In the genomic region with DNA sequence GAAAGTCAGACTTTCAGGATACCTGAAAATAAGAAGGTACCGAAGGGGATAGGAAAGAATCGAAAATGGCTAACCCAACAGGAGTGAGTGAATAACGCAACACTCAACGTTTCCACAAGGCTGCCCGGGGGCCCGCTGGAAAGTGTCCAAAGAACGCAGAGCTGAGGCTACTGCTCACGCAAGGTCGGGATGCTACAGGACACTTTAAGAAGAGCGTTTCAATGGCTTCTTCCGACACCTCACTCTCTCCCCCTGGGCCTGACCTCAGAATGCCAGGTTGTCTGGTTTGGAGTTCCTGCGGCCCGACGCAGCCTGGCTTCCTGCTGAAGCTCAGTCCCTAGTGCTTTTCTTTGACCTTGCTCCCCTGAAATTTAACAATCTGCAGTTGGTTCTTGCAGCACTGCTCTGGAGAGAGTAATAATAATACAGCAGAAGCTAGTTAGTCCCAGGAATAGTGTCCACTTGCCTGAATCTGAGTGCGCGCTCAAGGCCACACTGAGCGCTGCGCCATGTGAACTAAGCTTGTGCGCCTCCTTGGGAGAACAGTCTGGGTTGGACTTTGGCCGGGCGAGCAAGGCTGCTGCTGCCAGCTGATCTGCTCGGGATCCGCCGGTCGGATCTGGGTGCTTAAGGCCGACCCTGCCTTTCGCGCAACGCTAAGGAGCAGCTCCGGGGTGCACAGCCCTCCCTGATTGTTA, we compare ENCODE assay signal across 23 cellular contexts. TPM values are rescaled to one million over a fixed set of nuclear protein-coding genes. Genes with fewer than 3 reads are reported as not detected.
DNase-seq lines count a peak whose midpoint lies in the region; FAIRE-seq and TF ChIP-seq lines count a peak whose summit lies in the region.
"Had no signal": no experiment of that assay in that cellular context is flagged by ENCODE, and none has a peak within 500 bp of the region (broad histone marks: within the 10 kb centered on the region; RNA-seq: fewer than 3 reads in every experiment).

No MANE protein-coding gene starts in this region.

- FAIRE-seq in bronchial epithelial cell (lab: Jason Lieb, UNC) = peak; percentile 64

- no peaks in the 10 kb centered on the region for H3K9me3 ChIP-seq in HUES6 (ENCODE audit: control insufficient read depth, insufficient read depth, low read depth, low read length)
- H3K9me3 ChIP-seq in sigmoid colon = no peaks in the 10 kb centered on the region
- no peaks in the 10 kb centered on the region for H3K9me3 ChIP-seq in effector memory CD4-positive, alpha-beta T cell (ENCODE audit: control insufficient read depth, low read length)
- H3K9me3 ChIP-seq: suprapubic skin had no signal

- TF ChIP-seq POLR2A in sigmoid colon (IDR thresholded peaks at IDR 0.05) = no peak

- no peaks in the 10 kb centered on the region for H3K36me3 ChIP-seq in HUES6 (ENCODE audit: control insufficient read depth, insufficient read depth, low read length)
- H3K36me3 ChIP-seq in bronchial epithelial cell (ENCODE audit: control insufficient read depth, insufficient read depth, low read length) = no peaks in the 10 kb centered on the region
- no peaks in the 10 kb centered on the region for H3K36me3 ChIP-seq in sigmoid colon
- H3K36me3 ChIP-seq in effector memory CD4-positive, alpha-beta T cell (ENCODE audit: control insufficient read depth, insufficient read depth, low read length) = no peaks in the 10 kb centered on the region
- H3K36me3 ChIP-seq: suprapubic skin had no signal

- H3K4me3 ChIP-seq in HUES6 (ENCODE audit: low read depth, low read length) = peak overlapping the region; percentile 84
- H3K4me3 ChIP-seq in bronchial epithelial cell (ENCODE audit: low read depth, low read length) = no peak overlapping the region
- H3K4me3 ChIP-seq in sigmoid colon = no peak overlapping the region
- no peak overlapping the region for H3K4me3 ChIP-seq in coronary artery
- H3K4me3 ChIP-seq in effector memory CD4-positive, alpha-beta T cell (ENCODE audit: insufficient read depth, low read depth, low read length, poor library complexity, severe bottlenecking) = no peak overlapping the region

- 17 to 28% methylated on average over 30 of the region's 30 CpGs for WGBS in sigmoid colon, 2 donors

- peaks cover 12% of the 10 kb centered on the region for H3K4me1 ChIP-seq in HUES6 (ENCODE audit: control insufficient read depth, insufficient read depth, low read length)
- H3K4me1 ChIP-seq in sigmoid colon = peaks cover 0 to 26% (median 24%) of the 10 kb centered on the region in 4 donors
- no peaks in the 10 kb centered on the region for H3K4me1 ChIP-seq in effector memory CD4-positive, alpha-beta T cell (ENCODE audit: control insufficient read depth, insufficient read depth, low read length, poor library complexity, severe bottlenecking)
- H3K4me1 ChIP-seq: foreskin keratinocyte had no signal

- H3K27me3 ChIP-seq in HUES6 (ENCODE audit: control insufficient read depth, insufficient read depth, low read length) (peaks cover 66% of the 10 kb centered on the region), bronchial epithelial cell (ENCODE audit: control insufficient read depth, insufficient read depth, low read length) (peaks cover 45% of the 10 kb centered on the region), sigmoid colon (peaks cover 54 to 100% (median 96%) of the 10 kb centered on the region in 3 donors)
- peaks cover 18% of the 10 kb centered on the region for H3K27me3 ChIP-seq in effector memory CD4-positive, alpha-beta T cell (replicated peaks; ENCODE audit: control insufficient read depth, insufficient read depth, low read length, poor library complexity, severe bottlenecking)

- no peak overlapping the region for H3K9ac ChIP-seq in HUES6 (ENCODE audit: low read length)

- TF ChIP-seq CTCF in bronchial epithelial cell (IDR thresholded peaks at IDR 0.05; ENCODE audit: insufficient read depth, low read length, severe bottlenecking) = no peak
- no peak for TF ChIP-seq CTCF in sigmoid colon (IDR thresholded peaks at IDR 0.05)
- no peak for TF ChIP-seq CTCF in coronary artery (IDR thresholded peaks at IDR 0.05)

- no peak for DNase-seq in bronchial epithelial cell (ENCODE audit: low read depth)
- DNase-seq in iPS-NIHi7 (ENCODE audit: extremely low spot score) = peak; percentile 22
- DNase-seq in sigmoid colon = peak; percentile 59
- no peak for DNase-seq in coronary artery (ENCODE audit: low spot score)
- no peak for DNase-seq in kidney glomerular epithelial cell (lab: John Stamatoyannopoulos, UW)
- DNase-seq in effector memory CD4-positive, alpha-beta T cell = no peak
- DNase-seq in NCI-H526 (lab: John Stamatoyannopoulos, UW) = no peak
- DNase-seq: activated CD8-positive, alpha-beta memory T cell treated with anti-CD3 and anti-CD28 coated beads for 24 hours; activated naive CD4-positive, alpha-beta T cell treated with anti-CD3 and anti-CD28 coated beads, Interleukin-2, amount 50 U/mL, for 16 hours; activated T-cell treated with anti-CD3 and anti-CD28 coated beads, Interleukin-2, amount 50 U/mL, for 48 hours; CD4-positive, CD25-positive, alpha-beta regulatory T cell; DMS153; KBM-7; mammary epithelial cell; naive thymus-derived CD4-positive, alpha-beta T cell; NCI-H1930; T-helper 9 cell had no signal

- TF ChIP-seq EP300 in sigmoid colon (IDR thresholded peaks at IDR 0.05) = no peak

- intact Hi-C loops in sigmoid colon (cut with DNase I) = no loop called here

- H3K27ac ChIP-seq in HUES6 (ENCODE audit: low read depth, low read length) (no peak overlapping the region), sigmoid colon (no peak overlapping the region), coronary artery (no peak overlapping the region)
- H3K27ac ChIP-seq in effector memory CD4-positive, alpha-beta T cell (ENCODE audit: insufficient read depth, low read length, poor library complexity, severe bottlenecking) = no peak overlapping the region
- H3K27ac ChIP-seq: epithelial cell of prostate, foreskin keratinocyte, RWPE1, suprapubic skin had no signal

RNA-seq across cellular contexts. Expression of a gene that starts 2.0 kb away (rescaled TPM):
- total RNA-seq in bronchial epithelial cell (0.26 and 0.38 TPM in 2 replicates), sigmoid colon (under 1 TPM in 1 of 4 donors, not detected in 3; 0.33 TPM)
- not detected for polyA plus RNA-seq in sigmoid colon
- total RNA-seq: CD4-positive, CD25-positive, alpha-beta regulatory T cell; foreskin keratinocyte; mammary epithelial cell; naive thymus-derived CD4-positive, alpha-beta T cell; pulmonary artery endothelial cell had no signal
- polyA plus RNA-seq: CD4-positive, CD25-positive, alpha-beta regulatory T cell; foreskin keratinocyte; mammary epithelial cell; naive thymus-derived CD4-positive, alpha-beta T cell had no signal

Comparison
In these comparisons a context has a peak if more than half of its experiments do, and no peak if none do; other contexts are left out.
1. DNase-seq: peak in iPS-NIHi7 (single experiment) and sigmoid colon (single experiment); none in bronchial epithelial cell (single experiment), coronary artery (single experiment), kidney glomerular epithelial cell (single experiment), effector memory CD4-positive, alpha-beta T cell (0 of 3) and NCI-H526 (0 of 2).